Comparison of ENCODE assay signal across 33 cellular contexts in the genomic region with DNA sequence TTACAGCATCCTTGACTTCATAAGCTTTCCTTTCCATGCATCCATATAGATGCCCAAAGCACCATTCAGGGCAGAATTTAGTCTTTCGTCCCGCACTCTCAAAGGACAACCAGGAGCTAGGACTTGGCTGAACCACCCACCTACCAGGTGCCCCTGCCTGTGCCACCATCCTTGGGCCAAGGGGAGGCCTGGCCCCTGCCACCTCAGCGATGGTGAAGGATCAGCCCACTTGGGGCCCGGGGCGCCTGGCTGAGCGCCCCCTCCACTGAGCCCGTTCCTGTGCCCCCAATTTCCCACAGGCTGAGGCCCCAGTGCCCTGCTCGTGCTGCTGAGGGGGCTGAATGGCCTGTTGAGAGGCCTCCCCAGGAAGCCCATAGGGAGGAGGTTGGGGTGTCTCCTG. TPM values are rescaled to one million over a fixed set of nuclear protein-coding genes. Genes with fewer than 3 reads are reported as not detected.
"Had no signal": no experiment of that assay in that cellular context is flagged by ENCODE, and none has a peak within 500 bp of the region (broad histone marks: within the 10 kb centered on the region; RNA-seq: fewer than 3 reads in every experiment).

No MANE protein-coding gene starts in this region.

- H3K27me3 Mint-ChIP-seq: activated T-helper 17 cell treated with anti-CD3 and anti-CD28 coated beads, Interleukin-2, amount 50 U/mL, for 72 hours; stimulated activated naive CD8-positive, alpha-beta T cell treated with anti-CD3 and anti-CD28 coated beads, Interleukin-15, Interleukin-2, amounts not matched to agents 100 ng/mL and 50 ng/mL, for 24 hours had no signal

- H3K27ac ChIP-seq: ascending aorta, brain microvascular endothelial cell, hepatocyte, suprapubic skin, transverse colon, uterus had no signal

- H3K4me1 ChIP-seq: ascending aorta, uterus had no signal

- H3K4me1 Mint-ChIP-seq: activated B cell treated with CpG ODN at 0.5 μM for 24 hours had no signal

- H3K4me3 ChIP-seq: ascending aorta, hepatocyte, mucosa of descending colon, suprapubic skin, transverse colon, uterus had no signal

- H3K36me3 Mint-ChIP-seq: activated naive CD4-positive, alpha-beta T cell treated with anti-CD3 and anti-CD28 coated beads, Interleukin-2, amount 50 U/mL, for 72 hours; immature natural killer cell had no signal

- ATAC-seq: activated CD8-positive, alpha-beta T cell treated with anti-CD3 and anti-CD28 coated beads for 36 hours; activated naive CD4-positive, alpha-beta T cell treated with anti-CD3 and anti-CD28 coated beads, Interleukin-2, amount 50 U/mL, for 72 hours; activated T-helper 17 cell treated with anti-CD3 and anti-CD28 coated beads, Interleukin-2, amount 50 U/mL, for 72 hours; mucosa of descending colon had no signal

- H3K27ac Mint-ChIP-seq: activated B cell treated with CpG ODN at 0.5 μM for 24 hours; activated CD4-positive, alpha-beta T cell treated with anti-CD3 and anti-CD28 coated beads, Interleukin-2, amount 10 ng/mL, durations not matched to agents 24 days and 14 days; activated CD8-positive, alpha-beta T cell treated with anti-CD3 and anti-CD28 coated beads for 36 hours; activated naive CD4-positive, alpha-beta T cell treated with anti-CD3 and anti-CD28 coated beads, Interleukin-2, amount 50 U/mL, for 72 hours; activated T-helper 17 cell treated with anti-CD3 and anti-CD28 coated beads, Interleukin-2, amount 50 U/mL, for 72 hours; immature natural killer cell; stimulated activated naive CD8-positive, alpha-beta T cell treated with anti-CD3 and anti-CD28 coated beads, Interleukin-15, Interleukin-2, amounts not matched to agents 100 ng/mL and 50 ng/mL, for 24 hours had no signal

- H3K9me3 ChIP-seq: mucosa of descending colon, suprapubic skin, transverse colon, uterus had no signal

- H3K9me3 Mint-ChIP-seq: activated CD4-positive, alpha-beta T cell treated with anti-CD3 and anti-CD28 coated beads, Interleukin-2, amount 10 ng/mL, durations not matched to agents 24 days and 14 days; activated CD8-positive, alpha-beta T cell treated with anti-CD3 and anti-CD28 coated beads for 36 hours; activated naive CD4-positive, alpha-beta T cell treated with anti-CD3 and anti-CD28 coated beads, Interleukin-2, amount 50 U/mL, for 72 hours; activated T-helper 17 cell treated with anti-CD3 and anti-CD28 coated beads, Interleukin-2, amount 50 U/mL, for 72 hours; neural crest cell; stimulated activated naive CD8-positive, alpha-beta T cell treated with anti-CD3 and anti-CD28 coated beads, Interleukin-15, Interleukin-2, amounts not matched to agents 100 ng/mL and 50 ng/mL, for 24 hours had no signal

- H3K27me3 ChIP-seq: ascending aorta, hepatocyte, uterus had no signal

- H3K4me3 Mint-ChIP-seq: activated B cell treated with CpG ODN at 0.5 μM for 24 hours; activated CD4-positive, alpha-beta T cell treated with anti-CD3 and anti-CD28 coated beads, Interleukin-2, amount 10 ng/mL, durations not matched to agents 24 days and 14 days; activated CD8-positive, alpha-beta T cell treated with anti-CD3 and anti-CD28 coated beads for 36 hours; activated T-helper 17 cell treated with anti-CD3 and anti-CD28 coated beads, Interleukin-2, amount 50 U/mL, for 72 hours; immature natural killer cell; neural crest cell; stimulated activated naive CD8-positive, alpha-beta T cell treated with anti-CD3 and anti-CD28 coated beads, Interleukin-15, Interleukin-2, amounts not matched to agents 100 ng/mL and 50 ng/mL, for 24 hours had no signal

- DNase-seq: activated B cell treated with CpG ODN at 0.5 μM for 24 hours; activated CD4-positive, alpha-beta T cell treated with anti-CD3 and anti-CD28 coated beads, Interleukin-2, amount 10 ng/mL, durations not matched to agents 24 days and 14 days; activated CD8-positive, alpha-beta T cell treated with anti-CD3 and anti-CD28 coated beads for 36 hours; activated T-cell treated with anti-CD3 and anti-CD28 coated beads, Interleukin-2, amount 50 U/mL, for 1 hour; brain microvascular endothelial cell; central memory CD4-positive, alpha-beta T cell; effector memory CD4-positive, alpha-beta T cell; foreskin melanocyte; glutamatergic neuron; immature natural killer cell; kidney glomerular epithelial cell; mesendoderm; occipital lobe; stimulated activated CD4-positive, alpha-beta T cell treated with anti-CD3 and anti-CD28 coated beads, Interleukin-12 subunit alpha, Interleukin-12 subunit beta, amount 100 ng/mL, for 4 hours; stimulated activated CD4-positive, alpha-beta T cell treated with anti-CD3 and anti-CD28 coated beads, Interleukin-1b, Interleukin-23, amount 100 ng/mL, for 48 hours; T-helper 9 cell; transverse colon; uterus had no signal

RNA-seq across cellular contexts. Expression of gene ALPP, which starts 33.3 kb away (rescaled TPM):
- total RNA-seq: activated CD4-positive, alpha-beta T cell treated with anti-CD3 and anti-CD28 coated beads, Interleukin-2, amount 10 ng/mL, durations not matched to agents 24 days and 14 days; activated CD8-positive, alpha-beta T cell treated with anti-CD3 and anti-CD28 coated beads for 36 hours; ascending aorta; dermis microvascular lymphatic vessel endothelial cell; lower leg skin; neural crest cell; occipital lobe; renal cortical epithelial cell; SK-MEL-5; suprapubic skin; T-helper 1 cell treated with Interleukin-12 subunit alpha and Interleukin-12 subunit beta and Interleukin-4 antibody, amounts not matched to agents 30 ng/mL and 1 ng/mL, for 36 hours; transverse colon had no signal
- polyA plus RNA-seq: adipose tissue, esophagus, immature natural killer cell had no signal
